1 cellular context compared by ENCODE assay signal in the genomic region with DNA sequence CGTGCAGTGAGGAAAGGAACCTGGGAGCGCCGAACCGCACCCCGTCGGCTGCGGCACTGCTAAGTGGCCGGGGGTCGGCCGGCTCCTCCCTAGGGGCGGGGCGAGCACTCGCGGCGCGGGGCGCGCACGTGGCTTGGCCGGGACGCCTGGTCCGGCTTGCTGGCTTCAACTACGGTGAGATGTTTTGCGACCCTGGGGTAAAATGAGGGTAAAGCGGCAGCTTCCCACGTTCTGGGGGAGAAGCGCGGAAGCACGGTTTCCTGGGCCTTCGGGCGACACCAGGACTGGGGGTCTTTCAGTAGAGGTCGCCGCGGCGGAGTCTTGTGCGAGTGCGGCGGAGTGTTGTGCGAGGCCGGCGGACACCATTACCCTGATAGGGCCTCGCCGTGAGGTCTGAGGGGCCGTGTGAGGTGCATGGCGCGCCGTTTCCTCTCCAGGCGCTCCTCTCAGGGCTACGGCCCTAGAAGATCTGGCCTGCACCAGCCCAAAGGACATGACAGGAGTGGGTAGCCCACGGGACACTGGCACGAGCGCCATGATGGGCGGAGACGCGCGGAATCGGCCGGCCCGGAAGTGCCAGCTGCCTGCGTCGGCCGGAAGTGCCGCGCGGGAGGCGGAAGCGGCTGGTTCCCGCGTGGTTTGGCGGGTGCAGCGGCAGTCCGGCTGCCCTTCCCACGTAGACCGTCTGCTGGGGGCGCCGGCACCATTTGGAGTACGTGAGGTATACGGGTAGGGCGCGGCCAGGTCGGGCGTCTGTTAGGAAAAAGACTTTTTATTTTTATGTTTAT.
A peak's percentile ranks its signal among the peaks of the same experiment; 100 is the strongest.
TF ChIP-seq lines count a peak whose summit lies in the region.

A gene with protein sequence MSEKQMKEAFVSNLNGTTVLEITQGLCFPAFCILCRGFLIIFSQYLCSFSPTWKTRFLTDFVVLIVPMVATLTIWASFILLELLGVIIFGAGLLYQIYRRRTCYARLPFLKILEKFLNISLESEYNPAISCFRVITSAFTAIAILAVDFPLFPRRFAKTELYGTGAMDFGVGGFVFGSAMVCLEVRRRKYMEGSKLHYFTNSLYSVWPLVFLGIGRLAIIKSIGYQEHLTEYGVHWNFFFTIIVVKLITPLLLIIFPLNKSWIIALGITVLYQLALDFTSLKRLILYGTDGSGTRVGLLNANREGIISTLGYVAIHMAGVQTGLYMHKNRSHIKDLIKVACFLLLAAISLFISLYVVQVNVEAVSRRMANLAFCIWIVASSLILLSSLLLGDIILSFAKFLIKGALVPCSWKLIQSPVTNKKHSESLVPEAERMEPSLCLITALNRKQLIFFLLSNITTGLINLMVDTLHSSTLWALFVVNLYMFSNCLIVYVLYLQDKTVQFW (plus strand): TSS at position 107 of the 788 bp plus-strand sequence. CDS start 2,115 bp downstream, outside the sequence.

TF ChIP-seq in HEK293, 187 proteins besides CTCF, POLR2A, EP300 and RAD21 (continued from another document and continues in another):
- TF ChIP-seq ZNF747 (tag by site-specific recombination; IDR thresholded peaks at IDR 0.05) (no peak), PRDM1 (tag by site-specific recombination; IDR thresholded peaks at IDR 0.05) (no peak), ZNF292 (tag by site-specific recombination; IDR thresholded peaks at IDR 0.05; ENCODE audit: borderline replicate concordance, low read depth) (no peak), EGR2 (tag by site-specific recombination; IDR thresholded peaks at IDR 0.05; ENCODE audit: low read depth) (peak; percentile 43), ZNF366 (tag by site-specific recombination; conservative IDR thresholded peaks at IDR 0.05) (no peak), ZNF133 (tag by site-specific recombination; IDR thresholded peaks at IDR 0.05) (no peak), ZNF529 (tag by site-specific recombination; IDR thresholded peaks at IDR 0.05; ENCODE audit: insufficient replicate concordance) (no peak), ZNF169 (tag by site-specific recombination; IDR thresholded peaks at IDR 0.05) (no peak), ZBTB8A (tag by site-specific recombination; IDR thresholded peaks at IDR 0.05) (peak; percentile 50; the same call in 1 of the 2 replicates), ZNF155 (tag by site-specific recombination; IDR thresholded peaks at IDR 0.05) (no peak), ZNF658 (tag by site-specific recombination; IDR thresholded peaks at IDR 0.05) (no peak), TRIM28 (IDR thresholded peaks at IDR 0.05; ENCODE audit: borderline replicate concordance, low read length) (no peak), ZNF391 (tag by site-specific recombination; IDR thresholded peaks at IDR 0.05; ENCODE audit: borderline replicate concordance, low read depth) (peak; percentile 13; the same call in 1 of the 2 replicates), SETDB1 (IDR thresholded peaks at IDR 0.05; ENCODE audit: insufficient read length, low read length) (peak; percentile 79), FEZF1 (tag by site-specific recombination; IDR thresholded peaks at IDR 0.05) (peak; percentile 78), ZNF211 (tag by site-specific recombination; IDR thresholded peaks at IDR 0.05; ENCODE audit: low read depth) (no peak), ZNF610 (tag by site-specific recombination; IDR thresholded peaks at IDR 0.05; ENCODE audit: borderline replicate concordance) (no peak; the same call in 1 of the 2 replicates), ZNF624 (tag by site-specific recombination; IDR thresholded peaks at IDR 0.05) (no peak), ZNF555 (tag by site-specific recombination; conservative IDR thresholded peaks at IDR 0.05) (no peak), SALL2 (tag by site-specific recombination; IDR thresholded peaks at IDR 0.05; ENCODE audit: borderline replicate concordance) (no peak), ZNF146 (tag by site-specific recombination; IDR thresholded peaks at IDR 0.05) (no peak; the same call in 1 of the 2 replicates), MYNN (tag by site-specific recombination; IDR thresholded peaks at IDR 0.05; ENCODE audit: borderline replicate concordance) (no peak), ZEB2 (tag by site-specific recombination; IDR thresholded peaks at IDR 0.05) (0 out of 2 replicates have a peak, but pooled peaks have one; percentile 84), ZNF214 (tag by site-specific recombination; IDR thresholded peaks at IDR 0.05; ENCODE audit: borderline replicate concordance) (no peak), ZNF670 (tag by site-specific recombination; IDR thresholded peaks at IDR 0.05; ENCODE audit: low read depth) (no peak)
- TF ChIP-seq, protein P1, sequence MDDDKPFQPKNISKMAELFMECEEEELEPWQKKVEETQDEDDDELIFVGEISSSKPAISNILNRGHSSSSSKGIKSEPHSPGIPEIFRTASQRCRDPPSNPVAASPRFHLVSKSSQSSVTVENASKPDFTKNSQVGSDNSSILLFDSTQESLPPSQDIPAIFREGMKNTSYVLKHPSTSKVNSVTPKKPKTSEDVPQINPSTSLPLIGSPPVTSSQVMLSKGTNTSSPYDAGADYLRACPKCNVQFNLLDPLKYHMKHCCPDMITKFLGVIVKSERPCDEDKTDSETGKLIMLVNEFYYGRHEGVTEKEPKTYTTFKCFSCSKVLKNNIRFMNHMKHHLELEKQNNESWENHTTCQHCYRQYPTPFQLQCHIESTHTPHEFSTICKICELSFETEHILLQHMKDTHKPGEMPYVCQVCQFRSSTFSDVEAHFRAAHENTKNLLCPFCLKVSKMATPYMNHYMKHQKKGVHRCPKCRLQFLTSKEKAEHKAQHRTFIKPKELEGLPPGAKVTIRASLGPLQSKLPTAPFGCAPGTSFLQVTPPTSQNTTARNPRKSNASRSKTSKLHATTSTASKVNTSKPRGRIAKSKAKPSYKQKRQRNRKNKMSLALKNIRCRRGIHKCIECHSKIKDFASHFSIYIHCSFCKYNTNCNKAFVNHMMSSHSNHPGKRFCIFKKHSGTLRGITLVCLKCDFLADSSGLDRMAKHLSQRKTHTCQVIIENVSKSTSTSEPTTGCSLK (tag by site-specific recombination; IDR thresholded peaks at IDR 0.05): no peak
- TF ChIP-seq, protein P2, sequence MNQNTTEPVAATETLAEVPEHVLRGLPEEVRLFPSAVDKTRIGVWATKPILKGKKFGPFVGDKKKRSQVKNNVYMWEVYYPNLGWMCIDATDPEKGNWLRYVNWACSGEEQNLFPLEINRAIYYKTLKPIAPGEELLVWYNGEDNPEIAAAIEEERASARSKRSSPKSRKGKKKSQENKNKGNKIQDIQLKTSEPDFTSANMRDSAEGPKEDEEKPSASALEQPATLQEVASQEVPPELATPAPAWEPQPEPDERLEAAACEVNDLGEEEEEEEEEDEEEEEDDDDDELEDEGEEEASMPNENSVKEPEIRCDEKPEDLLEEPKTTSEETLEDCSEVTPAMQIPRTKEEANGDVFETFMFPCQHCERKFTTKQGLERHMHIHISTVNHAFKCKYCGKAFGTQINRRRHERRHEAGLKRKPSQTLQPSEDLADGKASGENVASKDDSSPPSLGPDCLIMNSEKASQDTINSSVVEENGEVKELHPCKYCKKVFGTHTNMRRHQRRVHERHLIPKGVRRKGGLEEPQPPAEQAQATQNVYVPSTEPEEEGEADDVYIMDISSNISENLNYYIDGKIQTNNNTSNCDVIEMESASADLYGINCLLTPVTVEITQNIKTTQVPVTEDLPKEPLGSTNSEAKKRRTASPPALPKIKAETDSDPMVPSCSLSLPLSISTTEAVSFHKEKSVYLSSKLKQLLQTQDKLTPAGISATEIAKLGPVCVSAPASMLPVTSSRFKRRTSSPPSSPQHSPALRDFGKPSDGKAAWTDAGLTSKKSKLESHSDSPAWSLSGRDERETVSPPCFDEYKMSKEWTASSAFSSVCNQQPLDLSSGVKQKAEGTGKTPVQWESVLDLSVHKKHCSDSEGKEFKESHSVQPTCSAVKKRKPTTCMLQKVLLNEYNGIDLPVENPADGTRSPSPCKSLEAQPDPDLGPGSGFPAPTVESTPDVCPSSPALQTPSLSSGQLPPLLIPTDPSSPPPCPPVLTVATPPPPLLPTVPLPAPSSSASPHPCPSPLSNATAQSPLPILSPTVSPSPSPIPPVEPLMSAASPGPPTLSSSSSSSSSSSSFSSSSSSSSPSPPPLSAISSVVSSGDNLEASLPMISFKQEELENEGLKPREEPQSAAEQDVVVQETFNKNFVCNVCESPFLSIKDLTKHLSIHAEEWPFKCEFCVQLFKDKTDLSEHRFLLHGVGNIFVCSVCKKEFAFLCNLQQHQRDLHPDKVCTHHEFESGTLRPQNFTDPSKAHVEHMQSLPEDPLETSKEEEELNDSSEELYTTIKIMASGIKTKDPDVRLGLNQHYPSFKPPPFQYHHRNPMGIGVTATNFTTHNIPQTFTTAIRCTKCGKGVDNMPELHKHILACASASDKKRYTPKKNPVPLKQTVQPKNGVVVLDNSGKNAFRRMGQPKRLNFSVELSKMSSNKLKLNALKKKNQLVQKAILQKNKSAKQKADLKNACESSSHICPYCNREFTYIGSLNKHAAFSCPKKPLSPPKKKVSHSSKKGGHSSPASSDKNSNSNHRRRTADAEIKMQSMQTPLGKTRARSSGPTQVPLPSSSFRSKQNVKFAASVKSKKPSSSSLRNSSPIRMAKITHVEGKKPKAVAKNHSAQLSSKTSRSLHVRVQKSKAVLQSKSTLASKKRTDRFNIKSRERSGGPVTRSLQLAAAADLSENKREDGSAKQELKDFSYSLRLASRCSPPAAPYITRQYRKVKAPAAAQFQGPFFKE (tag by site-specific recombination; IDR thresholded peaks at IDR 0.05; ENCODE audit: borderline replicate concordance): no peak
- TF ChIP-seq, protein P3, sequence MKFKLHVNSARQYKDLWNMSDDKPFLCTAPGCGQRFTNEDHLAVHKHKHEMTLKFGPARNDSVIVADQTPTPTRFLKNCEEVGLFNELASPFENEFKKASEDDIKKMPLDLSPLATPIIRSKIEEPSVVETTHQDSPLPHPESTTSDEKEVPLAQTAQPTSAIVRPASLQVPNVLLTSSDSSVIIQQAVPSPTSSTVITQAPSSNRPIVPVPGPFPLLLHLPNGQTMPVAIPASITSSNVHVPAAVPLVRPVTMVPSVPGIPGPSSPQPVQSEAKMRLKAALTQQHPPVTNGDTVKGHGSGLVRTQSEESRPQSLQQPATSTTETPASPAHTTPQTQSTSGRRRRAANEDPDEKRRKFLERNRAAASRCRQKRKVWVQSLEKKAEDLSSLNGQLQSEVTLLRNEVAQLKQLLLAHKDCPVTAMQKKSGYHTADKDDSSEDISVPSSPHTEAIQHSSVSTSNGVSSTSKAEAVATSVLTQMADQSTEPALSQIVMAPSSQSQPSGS (tag by site-specific recombination; IDR thresholded peaks at IDR 0.05; ENCODE audit: low read depth): no peak
- TF ChIP-seq, protein P4, sequence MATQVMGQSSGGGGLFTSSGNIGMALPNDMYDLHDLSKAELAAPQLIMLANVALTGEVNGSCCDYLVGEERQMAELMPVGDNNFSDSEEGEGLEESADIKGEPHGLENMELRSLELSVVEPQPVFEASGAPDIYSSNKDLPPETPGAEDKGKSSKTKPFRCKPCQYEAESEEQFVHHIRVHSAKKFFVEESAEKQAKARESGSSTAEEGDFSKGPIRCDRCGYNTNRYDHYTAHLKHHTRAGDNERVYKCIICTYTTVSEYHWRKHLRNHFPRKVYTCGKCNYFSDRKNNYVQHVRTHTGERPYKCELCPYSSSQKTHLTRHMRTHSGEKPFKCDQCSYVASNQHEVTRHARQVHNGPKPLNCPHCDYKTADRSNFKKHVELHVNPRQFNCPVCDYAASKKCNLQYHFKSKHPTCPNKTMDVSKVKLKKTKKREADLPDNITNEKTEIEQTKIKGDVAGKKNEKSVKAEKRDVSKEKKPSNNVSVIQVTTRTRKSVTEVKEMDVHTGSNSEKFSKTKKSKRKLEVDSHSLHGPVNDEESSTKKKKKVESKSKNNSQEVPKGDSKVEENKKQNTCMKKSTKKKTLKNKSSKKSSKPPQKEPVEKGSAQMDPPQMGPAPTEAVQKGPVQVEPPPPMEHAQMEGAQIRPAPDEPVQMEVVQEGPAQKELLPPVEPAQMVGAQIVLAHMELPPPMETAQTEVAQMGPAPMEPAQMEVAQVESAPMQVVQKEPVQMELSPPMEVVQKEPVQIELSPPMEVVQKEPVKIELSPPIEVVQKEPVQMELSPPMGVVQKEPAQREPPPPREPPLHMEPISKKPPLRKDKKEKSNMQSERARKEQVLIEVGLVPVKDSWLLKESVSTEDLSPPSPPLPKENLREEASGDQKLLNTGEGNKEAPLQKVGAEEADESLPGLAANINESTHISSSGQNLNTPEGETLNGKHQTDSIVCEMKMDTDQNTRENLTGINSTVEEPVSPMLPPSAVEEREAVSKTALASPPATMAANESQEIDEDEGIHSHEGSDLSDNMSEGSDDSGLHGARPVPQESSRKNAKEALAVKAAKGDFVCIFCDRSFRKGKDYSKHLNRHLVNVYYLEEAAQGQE (tag by site-specific recombination; IDR thresholded peaks at IDR 0.05): no peak
- TF ChIP-seq, protein P5, sequence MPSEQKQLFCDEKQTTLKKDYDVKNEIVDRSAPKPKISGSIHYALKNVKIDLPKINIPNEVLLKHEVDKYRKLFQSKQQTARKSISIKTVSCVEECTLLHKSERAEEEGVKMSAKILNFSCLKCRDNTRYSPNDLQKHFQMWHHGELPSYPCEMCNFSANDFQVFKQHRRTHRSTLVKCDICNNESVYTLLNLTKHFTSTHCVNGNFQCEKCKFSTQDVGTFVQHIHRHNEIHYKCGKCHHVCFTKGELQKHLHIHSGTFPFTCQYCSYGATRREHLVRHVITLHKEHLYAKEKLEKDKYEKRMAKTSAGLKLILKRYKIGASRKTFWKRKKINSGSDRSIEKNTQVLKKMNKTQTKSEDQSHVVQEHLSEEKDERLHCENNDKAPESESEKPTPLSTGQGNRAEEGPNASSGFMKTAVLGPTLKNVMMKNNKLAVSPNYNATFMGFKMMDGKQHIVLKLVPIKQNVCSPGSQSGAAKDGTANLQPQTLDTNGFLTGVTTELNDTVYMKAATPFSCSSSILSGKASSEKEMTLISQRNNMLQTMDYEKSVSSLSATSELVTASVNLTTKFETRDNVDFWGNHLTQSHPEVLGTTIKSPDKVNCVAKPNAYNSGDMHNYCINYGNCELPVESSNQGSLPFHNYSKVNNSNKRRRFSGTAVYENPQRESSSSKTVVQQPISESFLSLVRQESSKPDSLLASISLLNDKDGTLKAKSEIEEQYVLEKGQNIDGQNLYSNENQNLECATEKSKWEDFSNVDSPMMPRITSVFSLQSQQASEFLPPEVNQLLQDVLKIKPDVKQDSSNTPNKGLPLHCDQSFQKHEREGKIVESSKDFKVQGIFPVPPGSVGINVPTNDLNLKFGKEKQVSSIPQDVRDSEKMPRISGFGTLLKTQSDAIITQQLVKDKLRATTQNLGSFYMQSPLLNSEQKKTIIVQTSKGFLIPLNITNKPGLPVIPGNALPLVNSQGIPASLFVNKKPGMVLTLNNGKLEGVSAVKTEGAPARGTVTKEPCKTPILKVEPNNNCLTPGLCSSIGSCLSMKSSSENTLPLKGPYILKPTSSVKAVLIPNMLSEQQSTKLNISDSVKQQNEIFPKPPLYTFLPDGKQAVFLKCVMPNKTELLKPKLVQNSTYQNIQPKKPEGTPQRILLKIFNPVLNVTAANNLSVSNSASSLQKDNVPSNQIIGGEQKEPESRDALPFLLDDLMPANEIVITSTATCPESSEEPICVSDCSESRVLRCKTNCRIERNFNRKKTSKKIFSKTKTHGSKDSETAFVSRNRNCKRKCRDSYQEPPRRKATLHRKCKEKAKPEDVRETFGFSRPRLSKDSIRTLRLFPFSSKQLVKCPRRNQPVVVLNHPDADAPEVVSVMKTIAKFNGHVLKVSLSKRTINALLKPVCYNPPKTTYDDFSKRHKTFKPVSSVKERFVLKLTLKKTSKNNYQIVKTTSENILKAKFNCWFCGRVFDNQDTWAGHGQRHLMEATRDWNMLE (tag by site-specific recombination; conservative IDR thresholded peaks at IDR 0.05; ENCODE audit: low read depth): peak; percentile 80
- TF ChIP-seq, protein P6, sequence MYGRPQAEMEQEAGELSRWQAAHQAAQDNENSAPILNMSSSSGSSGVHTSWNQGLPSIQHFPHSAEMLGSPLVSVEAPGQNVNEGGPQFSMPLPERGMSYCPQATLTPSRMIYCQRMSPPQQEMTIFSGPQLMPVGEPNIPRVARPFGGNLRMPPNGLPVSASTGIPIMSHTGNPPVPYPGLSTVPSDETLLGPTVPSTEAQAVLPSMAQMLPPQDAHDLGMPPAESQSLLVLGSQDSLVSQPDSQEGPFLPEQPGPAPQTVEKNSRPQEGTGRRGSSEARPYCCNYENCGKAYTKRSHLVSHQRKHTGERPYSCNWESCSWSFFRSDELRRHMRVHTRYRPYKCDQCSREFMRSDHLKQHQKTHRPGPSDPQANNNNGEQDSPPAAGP (tag by site-specific recombination; IDR thresholded peaks at IDR 0.05): no peak; the same call in none of the 2 replicates
